11 cellular contexts compared by ENCODE assay signal in genomic region chr3:165624761-165625160, GRCh38.
DNase-seq lines count a peak whose midpoint lies in the region; ATAC-seq and TF ChIP-seq lines count a peak whose summit lies in the region.
"Had no signal": no experiment of that assay in that cellular context is flagged by ENCODE, and none has a peak within 500 bp of the region (broad histone marks: within the 10 kb centered on the region; RNA-seq: fewer than 3 reads in every experiment).

No MANE protein-coding gene starts in this region.

- H3K27me3 ChIP-seq in foreskin keratinocyte: no peaks in the 10 kb centered on the region

- peak; percentile 68; the same call in 2 of the 3 replicates for ATAC-seq in SK-N-SH treated with all-trans-retinoic acid at 6 μM for 48 hours
- ATAC-seq in foreskin keratinocyte: peak; percentile 65
- no peak for ATAC-seq in stimulated activated naive CD8-positive, alpha-beta T cell treated with anti-CD3 and anti-CD28 coated beads, Interleukin-15, amount 100 ng/mL, for 72 hours
- ATAC-seq in esophagus mucosa: no peak
- ATAC-seq: activated CD4-positive, alpha-beta T cell treated with anti-CD3 and anti-CD28 coated beads for 36 hours had no signal

- H3K27ac ChIP-seq in foreskin keratinocyte: no peak overlapping the region

- H3K4me3 ChIP-seq in HFF-Myc (replicated peaks; ENCODE audit: low read depth, low read length): no peak overlapping the region

- TF ChIP-seq CTCF in AG09319 (IDR thresholded peaks at IDR 0.05; ENCODE audit: low read depth, low read length) (peak; percentile 14), HFF-Myc (IDR thresholded peaks at IDR 0.05; ENCODE audit: low read depth, low read length, missing control alignments) (peak; percentile 11), foreskin keratinocyte (conservative IDR thresholded peaks at IDR 0.05) (peak; percentile 69)

- intact Hi-C loops in activated naive CD4-positive, alpha-beta T cell treated with anti-CD3 and anti-CD28 coated beads for 36 hours (cut with micrococcal nuclease): no loop called here

- H3K4me1 Mint-ChIP-seq in activated naive CD4-positive, alpha-beta T cell treated with anti-CD3 and anti-CD28 coated beads for 36 hours (ENCODE audit: low read depth): no peaks in the 10 kb centered on the region
- H3K4me1 Mint-ChIP-seq in stimulated activated naive CD8-positive, alpha-beta T cell treated with anti-CD3 and anti-CD28 coated beads, Interleukin-15, amount 100 ng/mL, for 72 hours: no peaks in the 10 kb centered on the region
- H3K4me1 Mint-ChIP-seq: activated CD4-positive, alpha-beta T cell treated with anti-CD3 and anti-CD28 coated beads for 36 hours; CD8-positive, alpha-beta memory T cell had no signal

- DNase-seq in AG09319 (ENCODE audit: extremely low read depth, low read depth): no peak
- no peak for DNase-seq in HFF-Myc (ENCODE audit: extremely low read depth, low read depth)
- DNase-seq in foreskin keratinocyte: peak in 1 of 2 donors; percentile 20
- DNase-seq in activated naive CD4-positive, alpha-beta T cell treated with anti-CD3 and anti-CD28 coated beads for 36 hours: no peak
- DNase-seq in stimulated activated naive CD8-positive, alpha-beta T cell treated with anti-CD3 and anti-CD28 coated beads, Interleukin-15, amount 100 ng/mL, for 72 hours: no peak
- no peak for DNase-seq in T1000 (lab: John Stamatoyannopoulos, UW)
- DNase-seq: activated CD4-positive, alpha-beta T cell treated with anti-CD3 and anti-CD28 coated beads for 36 hours; CD8-positive, alpha-beta memory T cell; nucleus accumbens had no signal

- no peaks in the 10 kb centered on the region for H3K36me3 Mint-ChIP-seq in activated naive CD4-positive, alpha-beta T cell treated with anti-CD3 and anti-CD28 coated beads for 36 hours (ENCODE audit: low read depth)
- H3K36me3 Mint-ChIP-seq: CD8-positive, alpha-beta memory T cell had no signal

- no peaks in the 10 kb centered on the region for H3K27me3 Mint-ChIP-seq in activated naive CD4-positive, alpha-beta T cell treated with anti-CD3 and anti-CD28 coated beads for 36 hours (ENCODE audit: low read depth)
- no peaks in the 10 kb centered on the region for H3K27me3 Mint-ChIP-seq in stimulated activated naive CD8-positive, alpha-beta T cell treated with anti-CD3 and anti-CD28 coated beads, Interleukin-15, amount 100 ng/mL, for 72 hours
- H3K27me3 Mint-ChIP-seq: activated CD4-positive, alpha-beta T cell treated with anti-CD3 and anti-CD28 coated beads for 36 hours; CD8-positive, alpha-beta memory T cell had no signal

- CTCF ChIA-PET in activated naive CD4-positive, alpha-beta T cell treated with anti-CD3 and anti-CD28 coated beads for 36 hours (lab: Charles Lee): no interaction called here

- no peak overlapping the region for H3K27ac Mint-ChIP-seq in activated naive CD4-positive, alpha-beta T cell treated with anti-CD3 and anti-CD28 coated beads for 36 hours
- H3K27ac Mint-ChIP-seq in stimulated activated naive CD8-positive, alpha-beta T cell treated with anti-CD3 and anti-CD28 coated beads, Interleukin-15, amount 100 ng/mL, for 72 hours: no peak overlapping the region
- H3K27ac Mint-ChIP-seq: activated CD4-positive, alpha-beta T cell treated with anti-CD3 and anti-CD28 coated beads for 36 hours; CD8-positive, alpha-beta memory T cell had no signal

- H3K4me1 ChIP-seq in foreskin keratinocyte: no peaks in the 10 kb centered on the region

- H3K4me3 Mint-ChIP-seq in activated naive CD4-positive, alpha-beta T cell treated with anti-CD3 and anti-CD28 coated beads for 36 hours: no peak overlapping the region
- no peak overlapping the region for H3K4me3 Mint-ChIP-seq in stimulated activated naive CD8-positive, alpha-beta T cell treated with anti-CD3 and anti-CD28 coated beads, Interleukin-15, amount 100 ng/mL, for 72 hours
- H3K4me3 Mint-ChIP-seq: activated CD4-positive, alpha-beta T cell treated with anti-CD3 and anti-CD28 coated beads for 36 hours; CD8-positive, alpha-beta memory T cell had no signal

- H3K9me3 Mint-ChIP-seq in activated naive CD4-positive, alpha-beta T cell treated with anti-CD3 and anti-CD28 coated beads for 36 hours: peaks cover 7% of the 10 kb centered on the region
- peaks cover 14 to 32% of the 10 kb centered on the region in 2 donors for H3K9me3 Mint-ChIP-seq in stimulated activated naive CD8-positive, alpha-beta T cell treated with anti-CD3 and anti-CD28 coated beads, Interleukin-15, amount 100 ng/mL, for 72 hours

TF ChIP-seq in SK-N-SH treated with all-trans-retinoic acid at 6 μM for 48 hours, 23 proteins besides CTCF, POLR2A, EP300 and RAD21:
- TF ChIP-seq ARNTL (CRISPR knock-in tag; IDR thresholded peaks at IDR 0.05; ENCODE audit: borderline replicate concordance, low read depth) (no peak), ISL1 (CRISPR knock-in tag; IDR thresholded peaks at IDR 0.05) (no peak), POU6F1 (CRISPR knock-in tag; IDR thresholded peaks at IDR 0.05; ENCODE audit: borderline replicate concordance, low read depth) (no peak), GLIS3 (CRISPR knock-in tag; IDR thresholded peaks at IDR 0.05) (no peak), OSR1 (CRISPR knock-in tag; IDR thresholded peaks at IDR 0.05) (no peak), CSDC2 (CRISPR knock-in tag; IDR thresholded peaks at IDR 0.05) (no peak), ZNF565 (CRISPR knock-in tag; conservative IDR thresholded peaks at IDR 0.05; ENCODE audit: low read depth) (no peak), PATZ1 (CRISPR knock-in tag; IDR thresholded peaks at IDR 0.05; ENCODE audit: borderline replicate concordance) (no peak), ESRRG (CRISPR knock-in tag; IDR thresholded peaks at IDR 0.05) (no peak), SNAI2 (CRISPR knock-in tag; IDR thresholded peaks at IDR 0.05) (no peak), BACH2 (CRISPR knock-in tag; IDR thresholded peaks at IDR 0.05; ENCODE audit: borderline replicate concordance) (no peak)

Comparison
In these comparisons a context has a peak if more than half of its experiments do, and no peak if none do; other contexts are left out.
1. CTCF ChIP-seq: peak in every context shown above with its lines; median percentile 69 in foreskin keratinocyte; 14 in AG09319; 11 in HFF-Myc.
2. ATAC-seq: peak in SK-N-SH treated with all-trans-retinoic acid at 6 μM for 48 hours (single experiment) and foreskin keratinocyte (single experiment); none in stimulated activated naive CD8-positive, alpha-beta T cell treated with anti-CD3 and anti-CD28 coated beads, Interleukin-15, amount 100 ng/mL, for 72 hours (single experiment) and esophagus mucosa (single experiment).